1 cellular context compared by ENCODE assay signal in genomic region chr4:186685744-186686143, GRCh38.
TF ChIP-seq lines count a peak whose summit lies in the region.

No MANE protein-coding gene starts in this region.

TF ChIP-seq in WTC11, 78 proteins besides CTCF, POLR2A, EP300 and RAD21 (continued from another document):
- TF ChIP-seq AR (CRISPR knock-in tag; IDR thresholded peaks at IDR 0.05) (no peak), ZMAT4 (CRISPR knock-in tag; IDR thresholded peaks at IDR 0.05) (no peak), ATF3 (CRISPR knock-in tag; conservative IDR thresholded peaks at IDR 0.05) (no peak), SOX15 (CRISPR knock-in tag; IDR thresholded peaks at IDR 0.05) (no peak)
